Comparison of ENCODE assay signal across 28 cellular contexts in genomic region chr20:49658508-49658907, GRCh38. TPM values are rescaled to one million over a fixed set of nuclear protein-coding genes. Genes with fewer than 3 reads are reported as not detected.
DNase-seq lines count a peak whose midpoint lies in the region; ATAC-seq and TF ChIP-seq lines count a peak whose summit lies in the region.
"Had no signal": no experiment of that assay in that cellular context is flagged by ENCODE, and none has a peak within 500 bp of the region (broad histone marks: within the 10 kb centered on the region; RNA-seq: fewer than 3 reads in every experiment).

No MANE protein-coding gene starts in this region.

- H3K4me1 Mint-ChIP-seq in endodermal cell = peaks cover 16% of the 10 kb centered on the region

- H3K4me3 Mint-ChIP-seq in endodermal cell = no peak overlapping the region
- H3K4me3 Mint-ChIP-seq: activated CD4-positive, alpha-beta T cell treated with anti-CD3 and anti-CD28 coated beads, Interleukin-2, amount 10 ng/mL, durations not matched to agents 24 days and 14 days; activated CD8-positive, alpha-beta memory T cell treated with anti-CD3 and anti-CD28 coated beads, Interleukin-2, amount 10 ng/mL, durations not matched to agents 7 days and 5 days; activated T-cell treated with anti-CD3 and anti-CD28 coated beads, Interleukin-2, amount 50 U/mL, for 72 hours; CD8-positive, alpha-beta T cell; H9 had no signal

- no peak overlapping the region for H3K14ac ChIP-seq in mesenchymal stem cell (ENCODE audit: low read length in 2 of 2)

- no peaks in the 10 kb centered on the region for H3K9me3 Mint-ChIP-seq in endodermal cell
- H3K9me3 Mint-ChIP-seq: activated T-cell treated with anti-CD3 and anti-CD28 coated beads, Interleukin-2, amount 50 U/mL, for 72 hours; CD8-positive, alpha-beta T cell; H9 had no signal

- no peak overlapping the region for H3K4ac ChIP-seq in mesenchymal stem cell (ENCODE audit: low read depth in 1 of 2, low read length in 2 of 2)

- intact Hi-C loops in psoas muscle (cut with DNase I) = no loop called here
- intact Hi-C loops in esophagus squamous epithelium (cut with DNase I) = no loop called here

- no peak overlapping the region for H3K4me2 ChIP-seq in mesenchymal stem cell (ENCODE audit: low read length, poor library complexity, severe bottlenecking)
- H3K4me2 ChIP-seq: SK-N-SH had no signal

- no peak overlapping the region for H4K8ac ChIP-seq in mesenchymal stem cell (ENCODE audit: low read length)

- no peak overlapping the region for H3K23ac ChIP-seq in mesenchymal stem cell (ENCODE audit: low read length in 2 of 2)

- peaks cover 12% of the 10 kb centered on the region for H3K79me1 ChIP-seq in mesenchymal stem cell (replicated peaks; ENCODE audit: low read length, poor library complexity, severe bottlenecking)

- H3K27me3 ChIP-seq in endodermal cell (ENCODE audit: control insufficient read depth, insufficient read depth, low read length, poor library complexity, severe bottlenecking) (no peaks in the 10 kb centered on the region), psoas muscle (ENCODE audit: insufficient read depth in 3 of 3, low read length in 2 of 3) (no peaks in the 10 kb centered on the region), mesenchymal stem cell (ENCODE audit: control insufficient read depth in 1 of 2, insufficient read depth in 1 of 2, low read length in 2 of 2) (no peaks in the 10 kb centered on the region), esophagus squamous epithelium (no peaks in the 10 kb centered on the region)
- H3K27me3 ChIP-seq: esophagus muscularis mucosa, upper lobe of left lung had no signal

- 14 to 51% methylated on average over 2 of the region's 2 CpGs for WGBS in endodermal cell (ENCODE audit: insufficient coverage in 1 of 2, insufficient read length in 1 of 2), 2 experiments
- WGBS in psoas muscle, 3 donors = 79 to 89% (median 85%) methylated on average over 2 of the region's 2 CpGs
- 88% methylated on average over 2 of the region's 2 CpGs for WGBS in mesenchymal stem cell
- 83 to 94% methylated on average over 2 of the region's 2 CpGs for WGBS in esophagus squamous epithelium, 2 donors

- H3K27ac ChIP-seq in endodermal cell (ENCODE audit: low read depth, low read length) = peak overlapping the region; percentile 74
- H3K27ac ChIP-seq in psoas muscle = peak overlapping the region; percentile 78
- no peak overlapping the region for H3K27ac ChIP-seq in mesenchymal stem cell (ENCODE audit: low read length, poor library complexity, severe bottlenecking)
- no peak overlapping the region for H3K27ac ChIP-seq in esophagus squamous epithelium
- H3K27ac ChIP-seq: 22Rv1 had no signal

- ATAC-seq in psoas muscle = no peak
- ATAC-seq: activated CD8-positive, alpha-beta memory T cell treated with anti-CD3 and anti-CD28 coated beads, Interleukin-2, amount 10 ng/mL, durations not matched to agents 7 days and 5 days; activated T-cell treated with anti-CD3 and anti-CD28 coated beads, Interleukin-2, amount 50 U/mL, for 72 hours; CD8-positive, alpha-beta T cell; HepG2 had no signal

- H2AK5ac ChIP-seq in mesenchymal stem cell (ENCODE audit: low read length, severe bottlenecking) = no peak overlapping the region

- H3K36me3 Mint-ChIP-seq in endodermal cell (ENCODE audit: low read depth) = peaks cover 31% of the 10 kb centered on the region

- H3K36me3 ChIP-seq in endodermal cell (ENCODE audit: control insufficient read depth, insufficient read depth, low read length) = peaks cover 29% of the 10 kb centered on the region
- H3K36me3 ChIP-seq in psoas muscle (ENCODE audit: insufficient read depth in 1 of 2, low read depth in 1 of 2) = peaks cover 4 to 28% of the 10 kb centered on the region in 2 donors
- H3K36me3 ChIP-seq in mesenchymal stem cell (ENCODE audit: control insufficient read depth in 1 of 2, insufficient read depth in 2 of 2, low read depth in 1 of 2, low read length in 2 of 2) = peaks cover 14 to 22% of the 10 kb centered on the region in 2 experiments
- H3K36me3 ChIP-seq in esophagus squamous epithelium = peaks cover 10 to 29% (median 13%) of the 10 kb centered on the region in 3 donors

- H3K27me3 Mint-ChIP-seq in endodermal cell (ENCODE audit: insufficient read depth) = no peaks in the 10 kb centered on the region
- H3K27me3 Mint-ChIP-seq: activated CD4-positive, alpha-beta T cell treated with anti-CD3 and anti-CD28 coated beads, Interleukin-2, amount 10 ng/mL, durations not matched to agents 24 days and 14 days; activated CD8-positive, alpha-beta memory T cell treated with anti-CD3 and anti-CD28 coated beads, Interleukin-2, amount 10 ng/mL, durations not matched to agents 7 days and 5 days had no signal

- H2BK12ac ChIP-seq in mesenchymal stem cell (ENCODE audit: low read length in 2 of 2) = no peak overlapping the region

- H3K4me3 ChIP-seq in endodermal cell (ENCODE audit: low read length) (peak overlapping the region; percentile 54), psoas muscle (no peak overlapping the region), mesenchymal stem cell (ENCODE audit: insufficient read depth in 1 of 2, low read depth in 1 of 2, low read length in 2 of 2) (no peak overlapping the region), esophagus squamous epithelium (no peak overlapping the region)
- H3K4me3 ChIP-seq: coronary artery, esophagus muscularis mucosa, skin epidermis, upper lobe of left lung had no signal

- H3K27ac Mint-ChIP-seq in endodermal cell = no peak overlapping the region
- H3K27ac Mint-ChIP-seq: activated CD4-positive, alpha-beta T cell treated with anti-CD3 and anti-CD28 coated beads, Interleukin-2, amount 10 ng/mL, durations not matched to agents 24 days and 14 days; activated CD8-positive, alpha-beta memory T cell treated with anti-CD3 and anti-CD28 coated beads, Interleukin-2, amount 10 ng/mL, durations not matched to agents 7 days and 5 days; activated T-cell treated with anti-CD3 and anti-CD28 coated beads, Interleukin-2, amount 50 U/mL, for 72 hours; CD8-positive, alpha-beta T cell; H9 had no signal

- H3K9ac ChIP-seq in endodermal cell (ENCODE audit: extremely low read depth, low read length, poor library complexity, severe bottlenecking) (no peak overlapping the region), mesenchymal stem cell (ENCODE audit: low read length) (no peak overlapping the region)
- H3K9ac ChIP-seq: SK-N-SH had no signal

- no peak for TF ChIP-seq CTCF in endodermal cell (conservative IDR thresholded peaks at IDR 0.05)
- TF ChIP-seq CTCF in psoas muscle (IDR thresholded peaks at IDR 0.05) = no peak
- TF ChIP-seq CTCF in esophagus squamous epithelium (IDR thresholded peaks at IDR 0.05) = no peak

- H3K9me3 ChIP-seq in endodermal cell (ENCODE audit: control insufficient read depth, low read length) (no peaks in the 10 kb centered on the region), psoas muscle (no peaks in the 10 kb centered on the region), mesenchymal stem cell (ENCODE audit: control insufficient read depth, low read length) (no peaks in the 10 kb centered on the region), esophagus squamous epithelium (peaks cover 0 to 13% (median 0%) of the 10 kb centered on the region in 3 donors)
- H3K9me3 ChIP-seq: esophagus muscularis mucosa, SK-N-SH, upper lobe of left lung had no signal

- peak; percentile 98 for DNase-seq in DMS79 (lab: John Stamatoyannopoulos, UW)
- DNase-seq in DMS79 treated with DMSO at 0.1 percent for 48 hours (lab: John Stamatoyannopoulos, UW) = no peak
- peak; percentile 40 for DNase-seq in NCI-H69 (lab: John Stamatoyannopoulos, UW)
- DNase-seq in endodermal cell = peak; percentile 66
- DNase-seq in psoas muscle = no peak
- no peak for DNase-seq in mesenchymal stem cell
- DNase-seq in foreskin melanocyte = no peak
- DNase-seq in esophagus squamous epithelium (lab: John Stamatoyannopoulos, UW) = no peak
- DNase-seq: activated CD4-positive, alpha-beta T cell treated with anti-CD3 and anti-CD28 coated beads, Interleukin-2, amount 10 ng/mL, durations not matched to agents 24 days and 14 days; activated CD8-positive, alpha-beta memory T cell treated with anti-CD3 and anti-CD28 coated beads, Interleukin-2, amount 10 ng/mL, durations not matched to agents 7 days and 5 days; activated naive CD4-positive, alpha-beta T cell treated with Interleukin-2 at 50 U/mL for 16 hours; activated T-cell treated with anti-CD3 and anti-CD28 coated beads, Interleukin-2, amount 50 U/mL, for 72 hours; AML-193; CD8-positive, alpha-beta T cell; GDM1; H9; NCI-H1930; NCI-H446; nucleus accumbens; RPMI8226; SK-N-SH; stimulated activated CD4-positive, alpha-beta T cell treated with anti-CD3 and anti-CD28 coated beads, Interleukin-1b, Interleukin-23, amount 100 ng/mL, for 48 hours; upper lobe of left lung had no signal

- H3K4me1 ChIP-seq in endodermal cell (ENCODE audit: control insufficient read depth, insufficient read depth, low read length) (peaks cover 17% of the 10 kb centered on the region), psoas muscle (peaks cover 81% of the 10 kb centered on the region), mesenchymal stem cell (ENCODE audit: control insufficient read depth, insufficient read depth, low read depth, low read length) (peaks cover 15% of the 10 kb centered on the region), esophagus squamous epithelium (peaks cover 24 to 75% (median 33%) of the 10 kb centered on the region in 3 donors)

- no peak overlapping the region for H2BK5ac ChIP-seq in mesenchymal stem cell (ENCODE audit: low read depth, low read length, poor library complexity, severe bottlenecking)

- no peak overlapping the region for H3K18ac ChIP-seq in mesenchymal stem cell (ENCODE audit: low read depth in 1 of 2, low read length in 2 of 2)

- no peak overlapping the region for H2AFZ ChIP-seq in mesenchymal stem cell (ENCODE audit: low read depth, low read length)

- no peak overlapping the region for H2BK120ac ChIP-seq in mesenchymal stem cell (ENCODE audit: low read depth, low read length)

- no peak overlapping the region for H2BK15ac ChIP-seq in mesenchymal stem cell (ENCODE audit: low read depth, poor library complexity, severe bottlenecking)

- no peak overlapping the region for H4K91ac ChIP-seq in mesenchymal stem cell (ENCODE audit: low read length)

- TF ChIP-seq POLR2A in esophagus squamous epithelium (IDR thresholded peaks at IDR 0.05) = no peak

RNA-seq across cellular contexts. Expression of gene B4GALT5, which starts 55.2 kb away (rescaled TPM):
- total RNA-seq in endodermal cell = 10 to 100 TPM; 57.0 to 58.8 TPM
- 41.0 TPM for polyA plus RNA-seq in endodermal cell (2013, experiment 1 of 2)
- 35.9 TPM for polyA plus RNA-seq in endodermal cell (2013, experiment 2 of 2)
- 100 to 1,000 TPM in 2 of 4 donors, 10 to 100 TPM in 2; 49.3 to 284 (median 92.5) TPM for total RNA-seq in psoas muscle
- polyA plus RNA-seq in psoas muscle = 10 to 100 TPM; 32.0 to 75.3 (median 72.3) TPM
- 31.5 TPM for polyA plus RNA-seq in mesenchymal stem cell (2013, experiment 1 of 2)
- polyA plus RNA-seq in mesenchymal stem cell (2013, experiment 2 of 2) = 32.4 TPM
- 10 to 100 TPM; 24.1 to 34.2 (median 25.7) TPM for total RNA-seq in esophagus squamous epithelium

Comparison
In these comparisons a context has a peak if more than half of its experiments do, and no peak if none do; other contexts are left out.
1. DNase-seq: peak in DMS79 (single experiment), NCI-H69 (single experiment) and endodermal cell (single experiment); none in DMS79 treated with DMSO at 0.1 percent for 48 hours (single experiment), psoas muscle (0 of 2), mesenchymal stem cell (single experiment), foreskin melanocyte (single experiment) and esophagus squamous epithelium (single experiment).
2. H3K27ac ChIP-seq: peak in endodermal cell (single experiment) and psoas muscle (single experiment); none in mesenchymal stem cell (single experiment) and esophagus squamous epithelium (0 of 4).